ENCODE assay signal across 8 cellular contexts in genomic region chr19:11346104-11346940, GRCh38. TPM values are rescaled to one million over a fixed set of nuclear protein-coding genes. Genes with fewer than 3 reads are reported as not detected.
DNase-seq lines count a peak whose midpoint lies in the region; ATAC-seq and TF ChIP-seq lines count a peak whose summit lies in the region.

A gene with protein sequence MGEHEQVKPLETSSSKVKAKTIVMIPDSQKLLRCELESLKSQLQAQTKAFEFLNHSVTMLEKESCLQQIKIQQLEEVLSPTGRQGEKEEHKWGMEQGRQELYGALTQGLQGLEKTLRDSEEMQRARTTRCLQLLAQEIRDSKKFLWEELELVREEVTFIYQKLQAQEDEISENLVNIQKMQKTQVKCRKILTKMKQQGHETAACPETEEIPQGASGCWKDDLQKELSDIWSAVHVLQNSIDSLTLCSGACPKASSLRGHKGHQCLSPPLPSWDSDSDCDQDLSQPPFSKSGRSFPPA (plus strand): TSS chr19:11346519. CDS start chr19:11346607, 88 bp downstream.
Gene TMEM205, minus strand, starts transcription at chr19:11346268. Its CDS starts 649 bp downstream, at chr19:11345619.

- H3K4me3 ChIP-seq in left lung = peak within 1 kb of the TSS; percentile 67 to 69

- intact Hi-C loops in left lung (cut with DNase I) = no loop called here

- peak within 1 kb of the TSS; percentile 84 to 88 for H3K27ac ChIP-seq in left lung

- peak; percentile 100 for DNase-seq in CD1c-positive myeloid dendritic cell (ENCODE audit: extremely low spot score)
- DNase-seq in NCI-H748 treated with DMSO at 0.1 percent for 48 hours (lab: John Stamatoyannopoulos, UW) = peak; percentile 85
- peak; percentile 99 for DNase-seq in activated CD4-positive, alpha-beta T cell treated with anti-CD3 and anti-CD28 coated beads, Interleukin-2, amount 50 U/mL, for 4 hours
- DNase-seq in dermis blood vessel endothelial cell = peak; percentile 99
- peak; percentile 95 to 99 for DNase-seq in left lung
- DNase-seq in stimulated activated CD4-positive, alpha-beta T cell treated with anti-CD3 and anti-CD28 coated beads, Interleukin-2, amount 100 ng/mL, for 48 hours = peak; percentile 94 to 97

- no peaks in the 10 kb centered on the region for H3K27me3 ChIP-seq in left lung

- peaks cover 0 to 6% of the 10 kb centered on the region in 2 donors for H3K36me3 ChIP-seq in left lung

- no peak for TF ChIP-seq CTCF in left lung (IDR thresholded peaks at IDR 0.05)

- peak; percentile 94 for ATAC-seq in GM19372 (IDR thresholded peaks at IDR 0.05; ENCODE audit: low read depth, unreplicated experiment)
- peak; percentile 77 for ATAC-seq in HG03558 (IDR thresholded peaks at IDR 0.05; ENCODE audit: extremely low read depth, unreplicated experiment)
- ATAC-seq in left lung = peak; percentile 94

- peaks cover 16 to 33% of the 10 kb centered on the region in 2 donors for H3K4me1 ChIP-seq in left lung

- H3K9me3 ChIP-seq in left lung = peaks cover 0 to 7% of the 10 kb centered on the region in 2 donors

RNA-seq across cellular contexts. Expression of the first gene that starts in this region (rescaled TPM):
- total RNA-seq in dermis blood vessel endothelial cell = 7.8 and 10.4 TPM in 2 replicates
- 10 to 100 TPM; 29.9 to 32.8 TPM for total RNA-seq in left lung

RNA-seq across cellular contexts. Expression of gene TMEM205, which starts in this region (rescaled TPM):
- total RNA-seq in dermis blood vessel endothelial cell = 105 and 267 TPM in 2 replicates
- total RNA-seq in left lung = 10 to 100 TPM; 71.4 to 88.0 TPM

Comparison
In these comparisons a context has a peak if more than half of its experiments do, and no peak if none do; other contexts are left out.
1. Peak in every context shown above with its lines: DNase-seq, ATAC-seq, H3K4me3 ChIP-seq and H3K27ac ChIP-seq.